In genomic region chr1:212432706-212433576, GRCh38 we compare ENCODE assay signal across 1 cellular context.
TF ChIP-seq lines count a peak whose summit lies in the region.

Gene NENF, plus strand, starts transcription at chr1:212432920. Its CDS starts 24 bp downstream, at chr1:212432944.

TF ChIP-seq in K562, 482 proteins besides CTCF, POLR2A, EP300 and RAD21 (continued from another document and continues in another):
- TF ChIP-seq TFE3 (CRISPR knock-in tag; IDR thresholded peaks at IDR 0.05) (no peak), MEF2A (IDR thresholded peaks at IDR 0.05; ENCODE audit: control insufficient read depth, low read depth, low read length) (no peak), POLR2B (IDR thresholded peaks at IDR 0.05; ENCODE audit: low read depth, partially characterized antibody) (peak; percentile 63), KDM2B (CRISPR knock-in tag; IDR thresholded peaks at IDR 0.05) (peak; percentile 70; the same call in 1 of the 2 replicates), ZNF764 (CRISPR knock-in tag; IDR thresholded peaks at IDR 0.05; ENCODE audit: low read depth) (no peak), KLF10 (CRISPR knock-in tag; IDR thresholded peaks at IDR 0.05) (no peak), ZNF146 (CRISPR knock-in tag; IDR thresholded peaks at IDR 0.05; ENCODE audit: unreplicated experiment) (no peak), MYNN (IDR thresholded peaks at IDR 0.05) (no peak), MYNN (CRISPR knock-in tag; IDR thresholded peaks at IDR 0.05) (no peak), ZNF282 (CRISPR knock-in tag; IDR thresholded peaks at IDR 0.05) (no peak), RBM34 (IDR thresholded peaks at IDR 0.05; ENCODE audit: borderline replicate concordance, insufficient read depth, low read length) (no peak), FUS (optimal IDR thresholded peaks at IDR 0.05; ENCODE audit: low read depth, low read length) (no peak), CBX5 (IDR thresholded peaks at IDR 0.05; ENCODE audit: borderline replicate concordance, low read depth) (no peak), NFIX (CRISPR knock-in tag; IDR thresholded peaks at IDR 0.05; ENCODE audit: low read depth) (no peak), RBM22 (IDR thresholded peaks at IDR 0.05; ENCODE audit: low read depth, low read length, poor library complexity, severe bottlenecking) (no peak), GATAD2B (IDR thresholded peaks at IDR 0.05; ENCODE audit: borderline replicate concordance) (peak; percentile 97), EHMT2 (IDR thresholded peaks at IDR 0.05) (no peak), KLF1 (tag; IDR thresholded peaks at IDR 0.05) (no peak), ZNF696 (CRISPR knock-in tag; conservative IDR thresholded peaks at IDR 0.05) (no peak), ZNF583 (CRISPR knock-in tag; IDR thresholded peaks at IDR 0.05) (no peak), REST (CRISPR knock-in tag; IDR thresholded peaks at IDR 0.05; ENCODE audit: low read depth) (peak; percentile 92), NONO (IDR thresholded peaks at IDR 0.05; ENCODE audit: low read depth in 2 of 2, low read length in 1 of 2) (peak; percentile 56 to 72; a peak in 2 of 4 replicates), CREBBP (IDR thresholded peaks at IDR 0.05; ENCODE audit: low read depth, low read length) (no peak), ELK3 (CRISPR knock-in tag; IDR thresholded peaks at IDR 0.05) (no peak), NFE2 (IDR thresholded peaks at IDR 0.05; ENCODE audit: low read depth) (no peak), GTF2F1 (IDR thresholded peaks at IDR 0.05; ENCODE audit: low read depth, low read length) (no peak), ZNF174 (CRISPR knock-in tag; IDR thresholded peaks at IDR 0.05) (no peak), CBFA2T2 (conservative IDR thresholded peaks at IDR 0.05) (no peak), CREB3L1 (IDR thresholded peaks at IDR 0.05; ENCODE audit: borderline replicate concordance, low read depth) (no peak; the same call in 1 of the 2 replicates), SRF (CRISPR knock-in tag; IDR thresholded peaks at IDR 0.05) (0 out of 4 replicates have a peak, but pooled peaks of 1 of the 2 experiments have one; percentile 28), ZFP1 (CRISPR knock-in tag; IDR thresholded peaks at IDR 0.05) (no peak), YBX1 (IDR thresholded peaks at IDR 0.05) (no peak), MAX (CRISPR knock-in tag; IDR thresholded peaks at IDR 0.05) (peak; percentile 64), CHD2 (IDR thresholded peaks at IDR 0.05; ENCODE audit: low read depth, low read length) (no peak), ZNF592 (IDR thresholded peaks at IDR 0.05) (peak; percentile 26; the same call in 1 of the 2 replicates), SMARCB1 (IDR thresholded peaks at IDR 0.05; ENCODE audit: insufficient read length, low read depth) (no peak), ZNF518B (CRISPR knock-in tag; IDR thresholded peaks at IDR 0.05) (no peak), ZNF445 (CRISPR knock-in tag; IDR thresholded peaks at IDR 0.05; ENCODE audit: low read depth) (no peak), HSF4 (CRISPR knock-in tag; IDR thresholded peaks at IDR 0.05; ENCODE audit: borderline replicate concordance) (no peak), BACH1 (tag; IDR thresholded peaks at IDR 0.05) (no peak), HLTF (IDR thresholded peaks at IDR 0.05) (no peak), GATAD2A (IDR thresholded peaks at IDR 0.05) (no peak), ID3 (CRISPR knock-in tag; IDR thresholded peaks at IDR 0.05) (no peak), ID3 (tag; IDR thresholded peaks at IDR 0.05) (no peak), ASH1L (IDR thresholded peaks at IDR 0.05; ENCODE audit: borderline replicate concordance, low read depth, partially characterized antibody) (no peak), THRA (IDR thresholded peaks at IDR 0.05) (no peak), DIDO1 (tag; IDR thresholded peaks at IDR 0.05; ENCODE audit: low read depth) (no peak), SMC3 (conservative IDR thresholded peaks at IDR 0.05; ENCODE audit: insufficient read depth, low read depth, low read length) (no peak), FOXA1 (IDR thresholded peaks at IDR 0.05; ENCODE audit: borderline replicate concordance) (no peak), MEF2D (tag; conservative IDR thresholded peaks at IDR 0.05; ENCODE audit: low read depth) (no peak), PHB (CRISPR knock-in tag; IDR thresholded peaks at IDR 0.05) (no peak), TRIM28 (IDR thresholded peaks at IDR 0.05) (no peak), ZNF224 (CRISPR knock-in tag; IDR thresholded peaks at IDR 0.05) (no peak)
